In the genomic region with DNA sequence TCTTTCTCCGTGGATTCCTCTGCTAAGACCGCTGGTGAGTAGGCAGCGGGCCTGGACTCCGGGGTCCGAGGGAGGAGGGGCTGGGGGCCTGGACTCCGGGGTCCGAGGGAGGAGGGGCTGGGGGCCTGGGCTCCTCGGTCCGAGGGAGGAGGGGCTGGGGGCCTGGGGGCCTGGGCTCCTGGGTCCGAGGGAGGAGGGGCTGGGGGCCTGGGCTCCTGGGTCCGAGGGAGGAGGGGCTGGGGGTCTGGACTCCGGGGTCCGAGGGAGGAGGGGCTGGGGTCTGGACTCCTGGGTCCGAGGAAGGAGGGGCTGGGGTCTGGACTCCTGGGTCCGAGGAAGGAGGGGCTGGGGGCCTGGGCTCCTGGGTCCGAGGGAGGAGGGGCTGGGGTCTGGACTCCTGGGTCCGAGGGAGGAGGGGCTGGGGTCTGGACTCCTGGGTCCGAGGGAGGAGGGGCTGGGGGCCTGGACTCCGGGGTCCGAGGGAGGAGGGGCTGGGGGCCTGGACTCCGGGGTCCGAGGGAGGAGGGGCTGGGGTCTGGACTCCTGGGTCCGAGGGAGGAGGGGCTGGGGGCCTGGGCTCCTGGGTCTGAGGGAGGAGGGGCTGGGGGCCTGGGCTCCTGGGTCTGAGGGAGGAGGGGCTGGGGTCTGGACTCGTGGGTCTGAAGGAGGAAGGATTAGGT, we compare ENCODE assay signal across 6 cellular contexts. TPM values are rescaled to one million over a fixed set of nuclear protein-coding genes. Genes with fewer than 3 reads are reported as not detected.
A peak's percentile ranks its signal among the peaks of the same experiment; 100 is the strongest.
DNase-seq lines count a peak whose midpoint lies in the region; ATAC-seq and TF ChIP-seq lines count a peak whose summit lies in the region.
"Not testable (repeated sequence)": the region's sequence is repeated elsewhere in the genome, so short reads cannot be mapped to it uniquely, and the experiment has no call there.

No MANE protein-coding gene starts in this region.

- intact Hi-C loops in PC-9 (cut with micrococcal nuclease; ENCODE audit: unreplicated experiment) = loop anchor here (1.0 to 5.0 kb wide), 3 partner anchors 150 to 592 kb away; a partner anchor contains a TSS
- intact Hi-C loops in mucosa of descending colon (cut with DNase I, micrococcal nuclease) = not testable (repeated sequence)

- peaks cover 37% of the 10 kb centered on the region for H3K27me3 Mint-ChIP-seq in stimulated activated memory B cell treated with anti-CD40 and anti-IgM and Interleukin-4, amounts not matched to agents 10 μg/mL and 1 μg/mL and 100 μg/mL, for 72 hours

- ATAC-seq in mucosa of descending colon; stimulated activated memory B cell treated with anti-CD40 and anti-IgM and Interleukin-4, amounts not matched to agents 10 μg/mL and 1 μg/mL and 100 μg/mL, for 72 hours: not testable (repeated sequence)

- BruUV-seq in PC-9 (replicated peaks; lab: Mats Ljungman, UMichigan) = not testable (repeated sequence)

- CTCF ChIA-PET in PC-9 (lab: Charles Lee) = not testable (repeated sequence)

- H3K79me2 ChIP-seq in PC-9 (ENCODE audit: low read depth) (peaks cover 45% of the 10 kb centered on the region), fibroblast of lung (ENCODE audit: control insufficient read depth, insufficient read depth, low read length) (peaks cover 30% of the 10 kb centered on the region)

- H3K9me3 ChIP-seq in BLaER1 treated with 17β-estradiol and CSF1 and Interleukin-3, amounts not matched to agents 10 nM and 100 nM (replicated peaks in 1 of 11); PC-9 (ENCODE audit: insufficient read depth, low read depth); adipocyte (ENCODE audit: control insufficient read depth, low read length); fibroblast of lung (ENCODE audit: control insufficient read depth, insufficient read depth, low read depth, low read length); mucosa of descending colon: not testable (repeated sequence)

- peaks cover 62 to 71% (median 68%) of the 10 kb centered on the region in 10 experiments for H3K4me1 ChIP-seq in BLaER1 treated with 17β-estradiol and CSF1 and Interleukin-3, amounts not matched to agents 10 nM and 100 nM
- peaks cover 16% of the 10 kb centered on the region for H3K4me1 ChIP-seq in PC-9 (replicated peaks; ENCODE audit: insufficient read depth)
- peaks cover 12% of the 10 kb centered on the region for H3K4me1 ChIP-seq in adipocyte (ENCODE audit: control insufficient read depth, insufficient read depth, low read length)
- H3K4me1 ChIP-seq in fibroblast of lung (ENCODE audit: control insufficient read depth, extremely low read depth, insufficient read depth, low read length) = not testable (repeated sequence)
- H3K4me1 ChIP-seq in mucosa of descending colon (ENCODE audit: low read depth) = peaks cover 31% of the 10 kb centered on the region

- peaks cover 11% of the 10 kb centered on the region for H3K9me3 Mint-ChIP-seq in stimulated activated memory B cell treated with anti-CD40 and anti-IgM and Interleukin-4, amounts not matched to agents 10 μg/mL and 1 μg/mL and 100 μg/mL, for 72 hours

- peak overlapping the region; percentile 76 to 99 (median 92) for H3K4me3 ChIP-seq in BLaER1 treated with 17β-estradiol and CSF1 and Interleukin-3, amounts not matched to agents 10 nM and 100 nM
- H3K4me3 ChIP-seq in PC-9 (peak overlapping the region; percentile 92), adipocyte (ENCODE audit: low read length) (peak overlapping the region; percentile 86), fibroblast of lung (replicated peaks in 1 of 4; ENCODE audit: control extremely low read depth in 1 of 4, insufficient read depth in 1 of 4, low read depth in 3 of 4, low read length in 4 of 4) (peak overlapping the region; percentile 66 to 99 (median 96)), mucosa of descending colon (peak overlapping the region; percentile 23)

- not testable (repeated sequence) for DNase-seq in PC-9; adipocyte (ENCODE audit: low read depth); fibroblast of lung (ENCODE audit: low read depth in 2 of 2); mucosa of descending colon

- peaks cover 21% of the 10 kb centered on the region for H3K36me3 Mint-ChIP-seq in stimulated activated memory B cell treated with anti-CD40 and anti-IgM and Interleukin-4, amounts not matched to agents 10 μg/mL and 1 μg/mL and 100 μg/mL, for 72 hours

- H4K20me1 ChIP-seq in BLaER1 treated with 17β-estradiol and CSF1 and Interleukin-3, amounts not matched to agents 10 nM and 100 nM = peaks cover 36 to 61% (median 47%) of the 10 kb centered on the region in 11 experiments
- H4K20me1 ChIP-seq in PC-9 (ENCODE audit: insufficient read depth) = peaks cover 10% of the 10 kb centered on the region; the same call in 1 of the 2 replicates
- H4K20me1 ChIP-seq in fibroblast of lung (ENCODE audit: control insufficient read depth, extremely low read depth, insufficient read depth, low read length) = not testable (repeated sequence)

- H2AFZ ChIP-seq in PC-9; fibroblast of lung (ENCODE audit: low read length): not testable (repeated sequence)

- not testable (repeated sequence) for H3K9me2 ChIP-seq in PC-9 (ENCODE audit: insufficient read depth)

- peaks cover 25 to 43% (median 35%) of the 10 kb centered on the region in 11 experiments for H3K36me3 ChIP-seq in BLaER1 treated with 17β-estradiol and CSF1 and Interleukin-3, amounts not matched to agents 10 nM and 100 nM
- peaks cover 25% of the 10 kb centered on the region for H3K36me3 ChIP-seq in PC-9 (ENCODE audit: low read depth)
- peaks cover 15% of the 10 kb centered on the region for H3K36me3 ChIP-seq in adipocyte (ENCODE audit: control insufficient read depth, insufficient read depth, low read length, severe bottlenecking)
- H3K36me3 ChIP-seq in fibroblast of lung (ENCODE audit: control insufficient read depth, insufficient read depth, low read length) = peaks cover 17% of the 10 kb centered on the region
- H3K36me3 ChIP-seq in mucosa of descending colon (ENCODE audit: low read depth) = not testable (repeated sequence)

- peak overlapping the region; percentile 92 to 100 (median 97) for H3K4me2 ChIP-seq in BLaER1 treated with 17β-estradiol and CSF1 and Interleukin-3, amounts not matched to agents 10 nM and 100 nM
- H3K4me2 ChIP-seq in PC-9 (peak overlapping the region; percentile 93), fibroblast of lung (ENCODE audit: extremely low read depth, insufficient read depth, low read length) (peak overlapping the region; percentile 7)

- H3K4me3 Mint-ChIP-seq in stimulated activated memory B cell treated with anti-CD40 and anti-IgM and Interleukin-4, amounts not matched to agents 10 μg/mL and 1 μg/mL and 100 μg/mL, for 72 hours = peak overlapping the region; percentile 73

- peak overlapping the region; percentile 29 for H3K27ac Mint-ChIP-seq in stimulated activated memory B cell treated with anti-CD40 and anti-IgM and Interleukin-4, amounts not matched to agents 10 μg/mL and 1 μg/mL and 100 μg/mL, for 72 hours

- peaks cover 50% of the 10 kb centered on the region for H3K4me1 Mint-ChIP-seq in stimulated activated memory B cell treated with anti-CD40 and anti-IgM and Interleukin-4, amounts not matched to agents 10 μg/mL and 1 μg/mL and 100 μg/mL, for 72 hours

- peak overlapping the region; percentile 93 to 100 (median 96) for H3K9ac ChIP-seq in BLaER1 treated with 17β-estradiol and CSF1 and Interleukin-3, amounts not matched to agents 10 nM and 100 nM
- H3K9ac ChIP-seq in adipocyte (ENCODE audit: low read length) (peak overlapping the region; percentile 88), fibroblast of lung (ENCODE audit: insufficient read depth, low read length) (peak overlapping the region; percentile 99)

- not testable (repeated sequence) for H3K27me3 ChIP-seq in BLaER1 treated with 17β-estradiol and CSF1 and Interleukin-3, amounts not matched to agents 10 nM and 100 nM; PC-9 (ENCODE audit: insufficient read depth, low read depth); adipocyte (replicated peaks; ENCODE audit: control insufficient read depth, insufficient read depth, low read length); fibroblast of lung (ENCODE audit: control insufficient read depth, insufficient read depth, low read length)

- H3F3A ChIP-seq in PC-9 (ENCODE audit: insufficient read depth, low read depth) = peaks cover 61% of the 10 kb centered on the region

- TF ChIP-seq CTCF in PC-9 (conservative IDR thresholded peaks at IDR 0.05); fibroblast of lung (conservative IDR thresholded peaks at IDR 0.05 in 1 of 2, IDR thresholded peaks at IDR 0.05 in 1 of 2; ENCODE audit: low read depth in 1 of 2, low read length in 2 of 2); mucosa of descending colon (IDR thresholded peaks at IDR 0.05): not testable (repeated sequence)

- POLR2A ChIA-PET in PC-9 (lab: Charles Lee; ENCODE audit: unreplicated experiment) = not testable (repeated sequence)

- H3K27ac ChIP-seq in BLaER1 treated with 17β-estradiol and CSF1 and Interleukin-3, amounts not matched to agents 10 nM and 100 nM = peak overlapping the region; percentile 95 to 100 (median 97); a peak in 21 of 22 replicates
- H3K27ac ChIP-seq in PC-9 = peak overlapping the region; percentile 86
- peak overlapping the region; percentile 99 for H3K27ac ChIP-seq in fibroblast of lung (ENCODE audit: insufficient read depth, low read length)

RNA-seq across cellular contexts. Expression of a gene that starts 2.3 kb away (rescaled TPM):
- 230 and 238 TPM in 2 replicates for total RNA-seq in PC-9 (2021)
- total RNA-seq in fibroblast of lung = 3.1 and 9.1 TPM in 2 replicates
- 46.0 and 51.5 TPM in 2 replicates for polyA plus RNA-seq in fibroblast of lung
- 138 and 198 TPM in 2 replicates for polyA plus RNA-seq in fibroblast of lung (2012)
- 301 and 407 TPM in 2 replicates for polyA minus RNA-seq in fibroblast of lung (ENCODE audit: low replicate concordance)
- 100 to 1,000 TPM in 1 of 3 donors, 10 to 100 TPM in 2; 47.0 to 193 (median 67.7) TPM for total RNA-seq in mucosa of descending colon

RNA-seq across cellular contexts. Expression of a gene that starts 12.1 kb away (rescaled TPM):
- total RNA-seq in PC-9 (2021) (5.9 TPM in 2 replicates), fibroblast of lung (not detected in 2 replicates), mucosa of descending colon (under 1 TPM in 2 of 3 donors, not detected in 1; 0.09 to 0.35 TPM)
- not detected in 2 replicates for polyA plus RNA-seq in fibroblast of lung
- polyA plus RNA-seq in fibroblast of lung (2012) = not detected in 2 replicates
- 0.11 TPM in 1 of 2 replicates, not detected in the other for polyA minus RNA-seq in fibroblast of lung (ENCODE audit: low replicate concordance)

RNA-seq across cellular contexts. Expression of a gene that starts 39.1 kb away (rescaled TPM):
- not detected in 2 replicates for total RNA-seq in PC-9 (2021)
- 0.17 and 0.26 TPM in 2 replicates for total RNA-seq in fibroblast of lung
- polyA plus RNA-seq in fibroblast of lung = 0.68 and 3.2 TPM in 2 replicates
- polyA plus RNA-seq in fibroblast of lung (2012) = 0.56 and 2.8 TPM in 2 replicates
- polyA minus RNA-seq in fibroblast of lung (ENCODE audit: low replicate concordance) = 0.27 and 6.6 TPM in 2 replicates
- total RNA-seq in mucosa of descending colon = under 1 TPM in 1 of 3 donors, not detected in 2; 0.54 TPM

RNA-seq across cellular contexts. Expression of a gene that starts 45.8 kb away (rescaled TPM):
- total RNA-seq in PC-9 (2021) (0.20 and 0.37 TPM in 2 replicates), fibroblast of lung (under 0.01 TPM in 1 of 2 replicates, not detected in the other), mucosa of descending colon (under 1 TPM in 2 of 3 donors, not detected in 1; 0.19 to 0.28 TPM)
- polyA plus RNA-seq in fibroblast of lung = not detected in 2 replicates
- not detected in 2 replicates for polyA plus RNA-seq in fibroblast of lung (2012)
- polyA minus RNA-seq in fibroblast of lung (ENCODE audit: low replicate concordance) = not detected in 2 replicates

Comparison
In these comparisons a context has a peak if more than half of its experiments do, and no peak if none do; other contexts are left out.
1. H3K4me2 ChIP-seq: peak in every context shown above with its lines; median percentile 97 in BLaER1 treated with 17β-estradiol and CSF1 and Interleukin-3, amounts not matched to agents 10 nM and 100 nM; 93 in PC-9; 7 in fibroblast of lung.
2. H3K4me3 ChIP-seq: peak in every context shown above with its lines; median percentile 96 in fibroblast of lung; 92 in BLaER1 treated with 17β-estradiol and CSF1 and Interleukin-3, amounts not matched to agents 10 nM and 100 nM; 92 in PC-9; 86 in adipocyte; 23 in mucosa of descending colon.